In genomic region chr3:141940204-141940776, GRCh38 we compare ENCODE assay signal across 9 cellular contexts.
DNase-seq lines count a peak whose midpoint lies in the region; ATAC-seq and TF ChIP-seq lines count a peak whose summit lies in the region.
"Had no signal": no experiment of that assay in that cellular context is flagged by ENCODE, and none has a peak within 500 bp of the region (broad histone marks: within the 10 kb centered on the region; RNA-seq: fewer than 3 reads in every experiment).

No MANE protein-coding gene starts in this region.

- no peaks in the 10 kb centered on the region for H3K27me3 ChIP-seq in thyroid gland
- H3K27me3 ChIP-seq: neutrophil had no signal

- peak overlapping the region; percentile 62 to 80 (median 73) for H3K27ac ChIP-seq in thyroid gland
- H3K27ac ChIP-seq: neutrophil had no signal

- TF ChIP-seq POLR2A in thyroid gland (IDR thresholded peaks at IDR 0.05), result no peak

- 31 to 54% methylated on average over 7 to 12 of the region's 12 CpGs for WGBS in thyroid gland, 2 donors

- peak; percentile 79 for DNase-seq in activated CD4-positive, alpha-beta T cell treated with anti-CD3 and anti-CD28 coated beads for 48 hours
- no peak for DNase-seq in activated CD4-positive, alpha-beta T cell treated with anti-CD3 and anti-CD28 coated beads for 4 hours
- DNase-seq in NCI-H2196 (lab: John Stamatoyannopoulos, UW; ENCODE audit: unreplicated experiment), result peak; percentile 83
- peak in 51 of 58 donors; percentile 3 to 87 (median 48) for DNase-seq in anterior cingulate cortex (lab: John Stamatoyannopoulos, UW)
- DNase-seq in left kidney (ENCODE audit: low read depth, low spot score), result peak; percentile 37
- DNase-seq in thyroid gland, result peak; percentile 85 to 88
- DNase-seq in central memory CD4-positive, alpha-beta T cell, result no peak

- peak in 2 of 6 experiments; percentile 6 to 42 for TF ChIP-seq CTCF in thyroid gland (IDR thresholded peaks at IDR 0.05)

- H3K36me3 ChIP-seq in thyroid gland, result no peaks in the 10 kb centered on the region

- no peak overlapping the region for H3K4me3 ChIP-seq in thyroid gland (replicated peaks in 1 of 3)

- intact Hi-C loops in thyroid gland (cut with DNase I), result no loop called here

- ATAC-seq in HG02870 (IDR thresholded peaks at IDR 0.05; ENCODE audit: unreplicated experiment), result no peak

- H3K9me3 ChIP-seq in thyroid gland, result no peaks in the 10 kb centered on the region
- H3K9me3 ChIP-seq: neutrophil had no signal

- H3K4me1 ChIP-seq in thyroid gland, result peaks cover 13 to 15% of the 10 kb centered on the region in 2 donors

Comparison
In these comparisons a context has a peak if more than half of its experiments do, and no peak if none do; other contexts are left out.
1. DNase-seq: peak in activated CD4-positive, alpha-beta T cell treated with anti-CD3 and anti-CD28 coated beads for 48 hours (single experiment), NCI-H2196 (single experiment), anterior cingulate cortex (51 of 58), left kidney (single experiment) and thyroid gland (2 of 2); none in activated CD4-positive, alpha-beta T cell treated with anti-CD3 and anti-CD28 coated beads for 4 hours (0 of 2) and central memory CD4-positive, alpha-beta T cell (single experiment).